ENCODE assay signal across 1 cellular context in genomic region chrX:103254171-103254824, GRCh38.
TF ChIP-seq lines count a peak whose summit lies in the region.

No MANE protein-coding gene starts in this region.

TF ChIP-seq in HepG2, 621 proteins besides CTCF, POLR2A, EP300 and RAD21 (continued from another document and continues in another):
- no peak for TF ChIP-seq STAT6 (CRISPR knock-in tag; IDR thresholded peaks at IDR 0.05; ENCODE audit: borderline replicate concordance)
- TF ChIP-seq, protein P1, sequence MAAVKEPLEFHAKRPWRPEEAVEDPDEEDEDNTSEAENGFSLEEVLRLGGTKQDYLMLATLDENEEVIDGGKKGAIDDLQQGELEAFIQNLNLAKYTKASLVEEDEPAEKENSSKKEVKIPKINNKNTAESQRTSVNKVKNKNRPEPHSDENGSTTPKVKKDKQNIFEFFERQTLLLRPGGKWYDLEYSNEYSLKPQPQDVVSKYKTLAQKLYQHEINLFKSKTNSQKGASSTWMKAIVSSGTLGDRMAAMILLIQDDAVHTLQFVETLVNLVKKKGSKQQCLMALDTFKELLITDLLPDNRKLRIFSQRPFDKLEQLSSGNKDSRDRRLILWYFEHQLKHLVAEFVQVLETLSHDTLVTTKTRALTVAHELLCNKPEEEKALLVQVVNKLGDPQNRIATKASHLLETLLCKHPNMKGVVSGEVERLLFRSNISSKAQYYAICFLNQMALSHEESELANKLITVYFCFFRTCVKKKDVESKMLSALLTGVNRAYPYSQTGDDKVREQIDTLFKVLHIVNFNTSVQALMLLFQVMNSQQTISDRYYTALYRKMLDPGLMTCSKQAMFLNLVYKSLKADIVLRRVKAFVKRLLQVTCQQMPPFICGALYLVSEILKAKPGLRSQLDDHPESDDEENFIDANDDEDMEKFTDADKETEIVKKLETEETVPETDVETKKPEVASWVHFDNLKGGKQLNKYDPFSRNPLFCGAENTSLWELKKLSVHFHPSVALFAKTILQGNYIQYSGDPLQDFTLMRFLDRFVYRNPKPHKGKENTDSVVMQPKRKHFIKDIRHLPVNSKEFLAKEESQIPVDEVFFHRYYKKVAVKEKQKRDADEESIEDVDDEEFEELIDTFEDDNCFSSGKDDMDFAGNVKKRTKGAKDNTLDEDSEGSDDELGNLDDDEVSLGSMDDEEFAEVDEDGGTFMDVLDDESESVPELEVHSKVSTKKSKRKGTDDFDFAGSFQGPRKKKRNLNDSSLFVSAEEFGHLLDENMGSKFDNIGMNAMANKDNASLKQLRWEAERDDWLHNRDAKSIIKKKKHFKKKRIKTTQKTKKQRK (IDR thresholded peaks at IDR 0.05; ENCODE audit: low read length), result no peak
- TF ChIP-seq ISL2 (CRISPR knock-in tag; IDR thresholded peaks at IDR 0.05), result no peak
- TF ChIP-seq SALL1 (CRISPR knock-in tag; IDR thresholded peaks at IDR 0.05), result peak; percentile 36
- TF ChIP-seq ZUFSP (CRISPR knock-in tag; IDR thresholded peaks at IDR 0.05; ENCODE audit: borderline replicate concordance), result no peak
- TF ChIP-seq ZBTB43 (CRISPR knock-in tag; conservative IDR thresholded peaks at IDR 0.05), result no peak
- TF ChIP-seq HNF1A (IDR thresholded peaks at IDR 0.05; ENCODE audit: low read depth), result no peak
- no peak for TF ChIP-seq HNF1A (CRISPR knock-in tag; IDR thresholded peaks at IDR 0.05; ENCODE audit: borderline replicate concordance)
- TF ChIP-seq ZNF256 (CRISPR knock-in tag; conservative IDR thresholded peaks at IDR 0.05), result no peak
- 0 out of 2 replicates have a peak, but pooled peaks have one; percentile 40 for TF ChIP-seq SP4 (CRISPR knock-in tag; IDR thresholded peaks at IDR 0.05)
- TF ChIP-seq REXO4 (CRISPR knock-in tag; IDR thresholded peaks at IDR 0.05; ENCODE audit: borderline replicate concordance), result no peak
- TF ChIP-seq HDAC6 (IDR thresholded peaks at IDR 0.05; ENCODE audit: low read depth, low read length), result no peak
- peak; percentile 58 for TF ChIP-seq GABPB1 (CRISPR knock-in tag; IDR thresholded peaks at IDR 0.05)
- peak; percentile 50 for TF ChIP-seq YY1 (IDR thresholded peaks at IDR 0.05; ENCODE audit: insufficient read depth, insufficient replicate concordance, low read depth, low read length)
- no peak for TF ChIP-seq NFRKB (IDR thresholded peaks at IDR 0.05)
- TF ChIP-seq ZNF670 (CRISPR knock-in tag; IDR thresholded peaks at IDR 0.05; ENCODE audit: borderline replicate concordance), result no peak
- TF ChIP-seq HOXA9 (CRISPR knock-in tag; IDR thresholded peaks at IDR 0.05; ENCODE audit: borderline replicate concordance), result no peak
- TF ChIP-seq ELK4 (CRISPR knock-in tag; IDR thresholded peaks at IDR 0.05; ENCODE audit: borderline replicate concordance), result no peak
- TF ChIP-seq TCF7L2 (IDR thresholded peaks at IDR 0.05; ENCODE audit: low read depth, low read length), result no peak
- no peak for TF ChIP-seq TOPORS (CRISPR knock-in tag; IDR thresholded peaks at IDR 0.05)
- 0 out of 2 replicates have a peak, but pooled peaks have one; percentile 27 for TF ChIP-seq PRDM15 (CRISPR knock-in tag; IDR thresholded peaks at IDR 0.05)
- TF ChIP-seq TERF1 (CRISPR knock-in tag; IDR thresholded peaks at IDR 0.05), result no peak
- TF ChIP-seq ZC3H13 (CRISPR knock-in tag; IDR thresholded peaks at IDR 0.05), result no peak
- no peak for TF ChIP-seq ZNF674 (CRISPR knock-in tag; IDR thresholded peaks at IDR 0.05; ENCODE audit: low read depth)
- TF ChIP-seq, protein P2, sequence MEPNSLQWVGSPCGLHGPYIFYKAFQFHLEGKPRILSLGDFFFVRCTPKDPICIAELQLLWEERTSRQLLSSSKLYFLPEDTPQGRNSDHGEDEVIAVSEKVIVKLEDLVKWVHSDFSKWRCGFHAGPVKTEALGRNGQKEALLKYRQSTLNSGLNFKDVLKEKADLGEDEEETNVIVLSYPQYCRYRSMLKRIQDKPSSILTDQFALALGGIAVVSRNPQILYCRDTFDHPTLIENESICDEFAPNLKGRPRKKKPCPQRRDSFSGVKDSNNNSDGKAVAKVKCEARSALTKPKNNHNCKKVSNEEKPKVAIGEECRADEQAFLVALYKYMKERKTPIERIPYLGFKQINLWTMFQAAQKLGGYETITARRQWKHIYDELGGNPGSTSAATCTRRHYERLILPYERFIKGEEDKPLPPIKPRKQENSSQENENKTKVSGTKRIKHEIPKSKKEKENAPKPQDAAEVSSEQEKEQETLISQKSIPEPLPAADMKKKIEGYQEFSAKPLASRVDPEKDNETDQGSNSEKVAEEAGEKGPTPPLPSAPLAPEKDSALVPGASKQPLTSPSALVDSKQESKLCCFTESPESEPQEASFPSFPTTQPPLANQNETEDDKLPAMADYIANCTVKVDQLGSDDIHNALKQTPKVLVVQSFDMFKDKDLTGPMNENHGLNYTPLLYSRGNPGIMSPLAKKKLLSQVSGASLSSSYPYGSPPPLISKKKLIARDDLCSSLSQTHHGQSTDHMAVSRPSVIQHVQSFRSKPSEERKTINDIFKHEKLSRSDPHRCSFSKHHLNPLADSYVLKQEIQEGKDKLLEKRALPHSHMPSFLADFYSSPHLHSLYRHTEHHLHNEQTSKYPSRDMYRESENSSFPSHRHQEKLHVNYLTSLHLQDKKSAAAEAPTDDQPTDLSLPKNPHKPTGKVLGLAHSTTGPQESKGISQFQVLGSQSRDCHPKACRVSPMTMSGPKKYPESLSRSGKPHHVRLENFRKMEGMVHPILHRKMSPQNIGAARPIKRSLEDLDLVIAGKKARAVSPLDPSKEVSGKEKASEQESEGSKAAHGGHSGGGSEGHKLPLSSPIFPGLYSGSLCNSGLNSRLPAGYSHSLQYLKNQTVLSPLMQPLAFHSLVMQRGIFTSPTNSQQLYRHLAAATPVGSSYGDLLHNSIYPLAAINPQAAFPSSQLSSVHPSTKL (CRISPR knock-in tag; IDR thresholded peaks at IDR 0.05), result no peak
- TF ChIP-seq, protein P3, sequence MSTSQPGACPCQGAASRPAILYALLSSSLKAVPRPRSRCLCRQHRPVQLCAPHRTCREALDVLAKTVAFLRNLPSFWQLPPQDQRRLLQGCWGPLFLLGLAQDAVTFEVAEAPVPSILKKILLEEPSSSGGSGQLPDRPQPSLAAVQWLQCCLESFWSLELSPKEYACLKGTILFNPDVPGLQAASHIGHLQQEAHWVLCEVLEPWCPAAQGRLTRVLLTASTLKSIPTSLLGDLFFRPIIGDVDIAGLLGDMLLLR (CRISPR knock-in tag; IDR thresholded peaks at IDR 0.05), result no peak
- TF ChIP-seq ZBTB3 (CRISPR knock-in tag; IDR thresholded peaks at IDR 0.05; ENCODE audit: borderline replicate concordance, low read depth), result no peak
